12 cellular contexts compared by ENCODE assay signal in the genomic region with DNA sequence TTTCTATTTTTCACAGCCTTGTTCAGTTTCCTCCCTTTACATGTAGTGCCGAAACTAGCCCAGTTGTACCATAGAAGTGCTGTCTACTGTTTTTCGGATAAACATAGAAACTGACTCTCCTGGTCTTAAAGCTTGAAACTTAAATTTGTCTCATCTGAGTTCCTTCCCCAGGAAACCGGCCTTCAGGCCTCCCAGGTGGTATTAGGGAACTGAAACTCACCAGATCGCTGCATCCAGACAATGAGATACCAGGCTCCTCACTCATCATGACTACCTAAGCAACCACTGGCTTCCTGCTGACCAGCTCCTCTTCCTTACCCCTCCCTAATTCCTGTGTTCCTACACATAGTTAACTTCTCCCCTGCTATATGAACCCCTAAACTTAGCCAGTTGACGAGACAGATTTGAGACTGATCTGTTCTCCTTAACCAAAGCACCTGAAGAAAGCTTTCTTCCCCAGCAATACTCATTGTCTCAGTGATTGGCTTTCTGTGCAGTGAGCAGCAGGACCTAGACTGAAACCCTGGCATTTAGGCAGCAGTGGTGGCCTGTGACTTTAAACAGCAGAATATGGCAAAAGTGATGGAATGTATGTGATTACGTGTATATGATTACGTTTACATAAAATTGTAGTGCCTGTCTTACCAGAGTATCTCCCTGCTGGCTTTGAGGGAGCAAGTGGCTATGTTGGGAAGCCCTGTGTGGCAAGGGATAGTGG.
DNase-seq lines count a peak whose midpoint lies in the region; ATAC-seq lines count a peak whose summit lies in the region.
"Had no signal": no experiment of that assay in that cellular context is flagged by ENCODE, and none has a peak within 500 bp of the region (broad histone marks: within the 10 kb centered on the region; RNA-seq: fewer than 3 reads in every experiment).

No MANE protein-coding gene starts in this region.

- no peak overlapping the region for H2BK15ac ChIP-seq in mesendoderm (replicated peaks; ENCODE audit: low read depth)

- no peak overlapping the region for H3K18ac ChIP-seq in mesendoderm (ENCODE audit: low read length)

- no peak overlapping the region for H3K4me3 ChIP-seq in mesendoderm (ENCODE audit: low read length)

- peak overlapping the region in 2 of 3 donors; percentile 25 to 36 for H3K27ac Mint-ChIP-seq in IgD-negative memory B cell

- no peak overlapping the region for H3K4me2 ChIP-seq in mesendoderm (ENCODE audit: low read length)

- H3K56ac ChIP-seq in mesendoderm (ENCODE audit: low read length) = no peak overlapping the region

- H3K36me3 ChIP-seq in mesendoderm (ENCODE audit: control insufficient read depth, insufficient read depth, low read length) = no peaks in the 10 kb centered on the region
- H3K36me3 ChIP-seq: neutrophil had no signal

- H3K4me1 Mint-ChIP-seq in IgD-negative memory B cell = peaks cover 0 to 12% (median 8%) of the 10 kb centered on the region in 3 donors

- WGBS in mesendoderm (ENCODE audit: extremely low coverage, insufficient coverage, low lambda C conversion rate) = no CpG with 5 or more reads among the region's 7 CpGs

- H3K27ac ChIP-seq in mesendoderm (ENCODE audit: low read depth, low read length) = no peak overlapping the region
- H3K27ac ChIP-seq: HL-60, neutrophil had no signal

- H3K4me3 Mint-ChIP-seq in IgD-negative memory B cell = peak overlapping the region in 2 of 4 donors; percentile 1 to 30

- no peak overlapping the region for H2BK5ac ChIP-seq in mesendoderm (ENCODE audit: low read length)

- H2AK5ac ChIP-seq in mesendoderm (ENCODE audit: low read length) = no peak overlapping the region

- H2BK120ac ChIP-seq in mesendoderm (ENCODE audit: low read depth, low read length) = no peak overlapping the region

- H3K4me1 ChIP-seq in mesendoderm (ENCODE audit: control insufficient read depth, low read depth, low read length) = no peaks in the 10 kb centered on the region

- no peak overlapping the region for H3K9ac ChIP-seq in mesendoderm (ENCODE audit: low read length)

- H3K36me3 Mint-ChIP-seq in IgD-negative memory B cell = peaks cover 1% of the 10 kb centered on the region

- H3K79me1 ChIP-seq in mesendoderm (ENCODE audit: low read length) = no peaks in the 10 kb centered on the region

- H4K5ac ChIP-seq in mesendoderm (ENCODE audit: low read length) = no peak overlapping the region

- H3K23ac ChIP-seq in mesendoderm (ENCODE audit: low read length) = no peak overlapping the region

- no peak overlapping the region for H3K4ac ChIP-seq in mesendoderm (ENCODE audit: low read depth, low read length)

- H3K79me2 ChIP-seq in mesendoderm (ENCODE audit: control insufficient read depth, insufficient read depth, low read length) = no peaks in the 10 kb centered on the region

- no peak overlapping the region for H4K8ac ChIP-seq in mesendoderm (ENCODE audit: low read depth, low read length)

- H3K27me3 Mint-ChIP-seq in IgD-negative memory B cell = no peaks in the 10 kb centered on the region

- DNase-seq in mesendoderm = peak; percentile 31
- no peak for DNase-seq in NCI-H526 treated with DMSO at 0.1 percent for 48 hours (lab: John Stamatoyannopoulos, UW)
- DNase-seq in A172 (ENCODE audit: low spot score) = no peak
- DNase-seq: NCI-H1694 treated with DMSO at 0.1 percent for 48 hours; stimulated activated naive CD4-positive, alpha-beta T cell had no signal

- H3K9me3 Mint-ChIP-seq in IgD-negative memory B cell = peaks cover 0 to 10% (median 4%) of the 10 kb centered on the region in 3 donors

- ATAC-seq in GM19351 (IDR thresholded peaks at IDR 0.05; ENCODE audit: unreplicated experiment) (peak; percentile 86), HG02798 (IDR thresholded peaks at IDR 0.05; ENCODE audit: poor library complexity, unreplicated experiment) (peak; percentile 77), GM18519 (IDR thresholded peaks at IDR 0.05; ENCODE audit: low FRiP score, unreplicated experiment) (no peak)
- ATAC-seq: activated CD4-positive, CD25-positive, alpha-beta regulatory T cell treated with anti-CD3 and anti-CD28 coated beads, Interleukin-2, amount 50 U/mL, for 24 hours had no signal

- no peaks in the 10 kb centered on the region for H3K27me3 ChIP-seq in mesendoderm (ENCODE audit: insufficient read depth, low read length, poor library complexity)
- H3K27me3 ChIP-seq: neutrophil had no signal
